ENCODE assay signal across 1 cellular context in the genomic region with DNA sequence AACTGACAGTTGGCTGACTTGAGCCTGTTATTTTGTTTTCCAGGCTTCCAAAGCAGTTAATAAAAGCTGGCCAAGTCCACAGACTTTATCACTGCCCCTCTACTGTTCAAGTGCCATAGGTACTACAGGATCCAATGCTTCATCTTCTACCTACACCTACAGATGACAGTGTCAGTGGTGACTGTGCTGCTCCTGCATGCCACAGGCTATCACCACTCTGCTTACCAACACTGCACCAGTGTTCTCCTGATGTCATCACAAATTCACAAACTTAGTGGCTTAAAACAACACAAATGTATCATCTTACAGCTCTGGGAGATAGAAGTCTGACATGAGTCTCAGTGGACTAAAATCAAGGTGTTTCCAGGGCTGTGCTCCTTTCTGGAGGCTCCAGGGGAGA.
TF ChIP-seq lines count a peak whose summit lies in the region.

No MANE protein-coding gene starts in this region.

TF ChIP-seq in WTC11, 78 proteins besides CTCF, POLR2A, EP300 and RAD21 (continued from another document):
- TF ChIP-seq, protein P1, sequence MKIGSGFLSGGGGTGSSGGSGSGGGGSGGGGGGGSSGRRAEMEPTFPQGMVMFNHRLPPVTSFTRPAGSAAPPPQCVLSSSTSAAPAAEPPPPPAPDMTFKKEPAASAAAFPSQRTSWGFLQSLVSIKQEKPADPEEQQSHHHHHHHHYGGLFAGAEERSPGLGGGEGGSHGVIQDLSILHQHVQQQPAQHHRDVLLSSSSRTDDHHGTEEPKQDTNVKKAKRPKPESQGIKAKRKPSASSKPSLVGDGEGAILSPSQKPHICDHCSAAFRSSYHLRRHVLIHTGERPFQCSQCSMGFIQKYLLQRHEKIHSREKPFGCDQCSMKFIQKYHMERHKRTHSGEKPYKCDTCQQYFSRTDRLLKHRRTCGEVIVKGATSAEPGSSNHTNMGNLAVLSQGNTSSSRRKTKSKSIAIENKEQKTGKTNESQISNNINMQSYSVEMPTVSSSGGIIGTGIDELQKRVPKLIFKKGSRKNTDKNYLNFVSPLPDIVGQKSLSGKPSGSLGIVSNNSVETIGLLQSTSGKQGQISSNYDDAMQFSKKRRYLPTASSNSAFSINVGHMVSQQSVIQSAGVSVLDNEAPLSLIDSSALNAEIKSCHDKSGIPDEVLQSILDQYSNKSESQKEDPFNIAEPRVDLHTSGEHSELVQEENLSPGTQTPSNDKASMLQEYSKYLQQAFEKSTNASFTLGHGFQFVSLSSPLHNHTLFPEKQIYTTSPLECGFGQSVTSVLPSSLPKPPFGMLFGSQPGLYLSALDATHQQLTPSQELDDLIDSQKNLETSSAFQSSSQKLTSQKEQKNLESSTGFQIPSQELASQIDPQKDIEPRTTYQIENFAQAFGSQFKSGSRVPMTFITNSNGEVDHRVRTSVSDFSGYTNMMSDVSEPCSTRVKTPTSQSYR (CRISPR knock-in tag; IDR thresholded peaks at IDR 0.05): no peak
- TF ChIP-seq NFATC4 (CRISPR knock-in tag; IDR thresholded peaks at IDR 0.05) (no peak), SMAD3 (CRISPR knock-in tag; IDR thresholded peaks at IDR 0.05; ENCODE audit: borderline replicate concordance) (no peak)
- TF ChIP-seq, protein P2, sequence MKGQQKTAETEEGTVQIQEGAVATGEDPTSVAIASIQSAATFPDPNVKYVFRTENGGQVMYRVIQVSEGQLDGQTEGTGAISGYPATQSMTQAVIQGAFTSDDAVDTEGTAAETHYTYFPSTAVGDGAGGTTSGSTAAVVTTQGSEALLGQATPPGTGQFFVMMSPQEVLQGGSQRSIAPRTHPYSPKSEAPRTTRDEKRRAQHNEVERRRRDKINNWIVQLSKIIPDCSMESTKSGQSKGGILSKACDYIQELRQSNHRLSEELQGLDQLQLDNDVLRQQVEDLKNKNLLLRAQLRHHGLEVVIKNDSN (CRISPR knock-in tag; IDR thresholded peaks at IDR 0.05): no peak
